Comparison of ENCODE assay signal across 20 cellular contexts in the genomic region with DNA sequence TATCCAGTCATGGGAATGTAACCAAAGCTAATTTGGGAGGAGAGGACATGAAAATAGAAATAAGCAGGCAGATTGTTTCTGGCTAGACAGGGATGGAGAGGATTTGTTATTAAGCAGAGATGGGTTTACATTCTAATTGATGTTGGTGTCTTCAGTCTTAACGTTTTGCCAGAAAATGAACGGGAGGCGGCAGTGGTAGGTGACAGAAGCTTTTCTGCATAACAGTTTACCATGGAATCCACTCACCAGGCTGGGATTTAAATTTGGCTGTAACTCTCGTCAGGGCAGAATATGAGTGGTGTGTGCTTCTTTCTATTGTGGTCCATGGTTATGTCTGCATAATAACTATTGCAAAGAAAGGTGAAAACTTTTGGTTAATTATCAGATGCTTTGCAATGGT. TPM values are rescaled to one million over a fixed set of nuclear protein-coding genes. Genes with fewer than 3 reads are reported as not detected.
DNase-seq lines count a peak whose midpoint lies in the region; FAIRE-seq and TF ChIP-seq lines count a peak whose summit lies in the region.
"Had no signal": no experiment of that assay in that cellular context is flagged by ENCODE, and none has a peak within 500 bp of the region (broad histone marks: within the 10 kb centered on the region; RNA-seq: fewer than 3 reads in every experiment).

No MANE protein-coding gene starts in this region.

- no peak overlapping the region for H4K5ac ChIP-seq in H1 (ENCODE audit: insufficient read length, low read depth, low read length)

- no peak overlapping the region for H3K27ac ChIP-seq in H1 (ENCODE audit: low read depth, low read length)

- no peak overlapping the region for H3K56ac ChIP-seq in H1 (replicated peaks; ENCODE audit: insufficient read length, low read depth, low read length)

- TF ChIP-seq EP300 in H1 (IDR thresholded peaks at IDR 0.05; ENCODE audit: borderline replicate concordance in 1 of 2, low read depth in 2 of 2, low read length in 2 of 2), result no peak

- no peak overlapping the region for H2BK5ac ChIP-seq in H1 (ENCODE audit: low read depth, low read length)

- no peak overlapping the region for H3K9ac ChIP-seq in H1 (replicated peaks in 1 of 4; ENCODE audit: extremely low read depth in 1 of 4, low read depth in 3 of 4, low read length in 3 of 4)

- H3K79me2 ChIP-seq in H1 (ENCODE audit: control insufficient read depth in 1 of 2, insufficient read depth in 2 of 2, low read length in 2 of 2), result no peaks in the 10 kb centered on the region

- POLR2A ChIA-PET in H1 (lab: Charles Lee; ENCODE audit: partially characterized antibody), result no interaction called here

- no peaks in the 10 kb centered on the region for H3K79me1 ChIP-seq in H1 (ENCODE audit: low read depth, low read length)

- DNase-seq in G401 (ENCODE audit: low spot score), result peak; percentile 76
- DNase-seq in NCI-H82 treated with DMSO at 0.1 percent for 48 hours (lab: John Stamatoyannopoulos, UW; ENCODE audit: unreplicated experiment), result peak; percentile 89
- DNase-seq in H1 (ENCODE audit: low read depth in 1 of 2, low spot score in 2 of 2), result no peak
- DNase-seq in mucosa of gallbladder (ENCODE audit: low spot score), result no peak
- no peak for DNase-seq in SHP77 (lab: John Stamatoyannopoulos, UW)
- no peak for DNase-seq in NCI-H1048 (lab: John Stamatoyannopoulos, UW)
- no peak for DNase-seq in iPS-NIHi11 (ENCODE audit: low spot score)
- DNase-seq: ACHN; BE2C; CD4-positive, CD25-positive, alpha-beta regulatory T cell; CD8-positive, alpha-beta memory T cell; COR-L47; DMS153; DMS79; GF-D8; GOT3; H9 had no signal

- no peak overlapping the region for H3K4me3 ChIP-seq in H1 (ENCODE audit: extremely low read depth in 1 of 4, insufficient read depth in 2 of 4, low read depth in 3 of 4, low read length in 4 of 4)

- H3K27me3 ChIP-seq in H1 (replicated peaks in 1 of 4; ENCODE audit: control insufficient read depth in 3 of 4, extremely low read depth in 1 of 4, insufficient read depth in 3 of 4, low read length in 3 of 4), result no peaks in the 10 kb centered on the region

- no peak overlapping the region for H2BK20ac ChIP-seq in H1 (ENCODE audit: low read length)

- FAIRE-seq in H1 (lab: Jason Lieb, UNC), result peak; percentile 13
- FAIRE-seq: A204.1, HepG2 had no signal

- no peaks in the 10 kb centered on the region for H3K9me3 ChIP-seq in H1 (ENCODE audit: insufficient read depth in 2 of 2, low read depth in 1 of 2, low read length in 1 of 2)
- H3K9me3 ChIP-seq: BE2C had no signal

- no peak overlapping the region for H3K4ac ChIP-seq in H1 (replicated peaks; ENCODE audit: insufficient read length, low read depth, low read length)

- no peaks in the 10 kb centered on the region for H4K20me1 ChIP-seq in H1 (replicated peaks in 1 of 2; ENCODE audit: control insufficient read depth in 1 of 2, insufficient read depth in 2 of 2, low read length in 2 of 2)

- 57% methylated on average over 4 of the region's 4 CpGs; no CpG with 5 or more reads in 1 of the 2 experiments for WGBS in H1 (ENCODE audit: extremely low coverage in 1 of 2, insufficient coverage in 1 of 2, insufficient read length in 1 of 2, insufficient replicate concordance in 2 of 2, low coverage in 1 of 2, low lambda C conversion rate in 2 of 2, missing lambda C conversion rate in 1 of 2), 2 experiments

- H4K8ac ChIP-seq in H1 (ENCODE audit: extremely low read depth, insufficient read depth, low read length), result no peak overlapping the region

- H2BK15ac ChIP-seq in H1 (ENCODE audit: low read length), result no peak overlapping the region

- H3K36me3 ChIP-seq in H1 (ENCODE audit: control insufficient read depth in 2 of 4, insufficient read depth in 4 of 4, low read length in 3 of 4), result no peaks in the 10 kb centered on the region
- H3K36me3 ChIP-seq: BE2C had no signal

- TF ChIP-seq RAD21 in H1 (IDR thresholded peaks at IDR 0.05 in 1 of 2, conservative IDR thresholded peaks at IDR 0.05 in 1 of 2; ENCODE audit: low read depth in 2 of 2, low read length in 2 of 2), result no peak

- no peak overlapping the region for H2AK5ac ChIP-seq in H1 (ENCODE audit: low read depth, low read length)

- no peak overlapping the region for H4K91ac ChIP-seq in H1 (replicated peaks; ENCODE audit: insufficient read length, low read length)

- no peak for TF ChIP-seq CTCF in H1 (IDR thresholded peaks at IDR 0.05; ENCODE audit: control extremely low read depth in 1 of 3, insufficient read depth in 1 of 3, low read depth in 1 of 3, low read length in 3 of 3)

- H2BK12ac ChIP-seq in H1 (ENCODE audit: low read depth, low read length), result no peak overlapping the region

- H3K14ac ChIP-seq in H1 (ENCODE audit: insufficient read length), result no peak overlapping the region

- no peaks in the 10 kb centered on the region for H3K23me2 ChIP-seq in H1 (ENCODE audit: low read depth, low read length)

- H2BK120ac ChIP-seq in H1 (replicated peaks; ENCODE audit: low read depth, low read length), result no peak overlapping the region

- H3K18ac ChIP-seq in H1 (ENCODE audit: extremely low read depth, low read length), result no peak overlapping the region

- in situ Hi-C loops in G401 (cut with HindIII; ENCODE audit: low sequenced_read_pairs), result no loop called here

- H3K4me2 ChIP-seq in H1 (ENCODE audit: insufficient read depth in 1 of 2, low read depth in 2 of 2, low read length in 2 of 2), result no peak overlapping the region

- CTCF ChIA-PET in H1 (lab: Charles Lee; ENCODE audit: partially characterized antibody), result interaction anchor here (0.7 to 2.8 kb wide), 7 partner anchors 9 to 281 kb away, joined by 3 to 14 read pairs (median 4); a partner anchor contains a TSS

- no peak for TF ChIP-seq POLR2A in H1 (IDR thresholded peaks at IDR 0.05; ENCODE audit: control extremely low read depth in 1 of 2, low read depth in 2 of 2, low read length in 2 of 2)

- peaks cover 0 to 24% (median 15%) of the 10 kb centered on the region in 4 experiments; a peak in 5 of 7 replicates for H3K4me1 ChIP-seq in H1 (replicated peaks in 1 of 4; ENCODE audit: control insufficient read depth in 3 of 4, insufficient read depth in 4 of 4, low read length in 3 of 4)
- H3K4me1 ChIP-seq: BE2C had no signal

- H3K23ac ChIP-seq in H1 (ENCODE audit: insufficient read length), result no peak overlapping the region

- H2AFZ ChIP-seq in H1 (ENCODE audit: low read length), result no peak overlapping the region

TF ChIP-seq in H1, 55 proteins besides CTCF, POLR2A, EP300 and RAD21:
- no peak for TF ChIP-seq YY1 (IDR thresholded peaks at IDR 0.05; ENCODE audit: low read depth, low read length)
- TF ChIP-seq MAFK (IDR thresholded peaks at IDR 0.05; ENCODE audit: low read depth, low read length), result no peak
- no peak for TF ChIP-seq JUND (IDR thresholded peaks at IDR 0.05; ENCODE audit: low read length)
- no peak for TF ChIP-seq BCL11A (IDR thresholded peaks at IDR 0.05; ENCODE audit: low read depth in 2 of 2, low read length in 2 of 2)
- no peak for TF ChIP-seq HDAC6 (IDR thresholded peaks at IDR 0.05; ENCODE audit: low read depth, low read length)
- TF ChIP-seq CEBPB (IDR thresholded peaks at IDR 0.05; ENCODE audit: low read depth, low read length), result no peak
- TF ChIP-seq FOSL1 (IDR thresholded peaks at IDR 0.05; ENCODE audit: insufficient read depth, low read depth, low read length), result no peak
- no peak for TF ChIP-seq NANOG (IDR thresholded peaks at IDR 0.05; ENCODE audit: insufficient read depth, low read depth, low read length, poor library complexity, severe bottlenecking)
- no peak for TF ChIP-seq ASH2L (IDR thresholded peaks at IDR 0.05; ENCODE audit: low read length)
- no peak for TF ChIP-seq RFX5 (IDR thresholded peaks at IDR 0.05; ENCODE audit: borderline replicate concordance, low read depth, low read length)
- TF ChIP-seq POLR2AphosphoS5 (IDR thresholded peaks at IDR 0.05; ENCODE audit: low read depth, low read length), result no peak
- TF ChIP-seq TCF12 (IDR thresholded peaks at IDR 0.05; ENCODE audit: low read depth, low read length), result no peak
- TF ChIP-seq, protein P1, sequence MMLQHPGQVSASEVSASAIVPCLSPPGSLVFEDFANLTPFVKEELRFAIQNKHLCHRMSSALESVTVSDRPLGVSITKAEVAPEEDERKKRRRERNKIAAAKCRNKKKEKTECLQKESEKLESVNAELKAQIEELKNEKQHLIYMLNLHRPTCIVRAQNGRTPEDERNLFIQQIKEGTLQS (IDR thresholded peaks at IDR 0.05; ENCODE audit: insufficient read depth, low read depth, low read length), result no peak
- TF ChIP-seq RBBP5 (IDR thresholded peaks at IDR 0.05; ENCODE audit: borderline replicate concordance, low read depth, low read length), result no peak
- no peak for TF ChIP-seq SP4 (IDR thresholded peaks at IDR 0.05; ENCODE audit: low read length)
- TF ChIP-seq SIN3A (conservative IDR thresholded peaks at IDR 0.05 in 1 of 2, IDR thresholded peaks at IDR 0.05 in 1 of 2; ENCODE audit: low read depth in 1 of 2, low read length in 2 of 2), result no peak
- no peak for TF ChIP-seq GABPA (IDR thresholded peaks at IDR 0.05; ENCODE audit: borderline replicate concordance, insufficient read depth, low read length)
- TF ChIP-seq EZH2 (IDR thresholded peaks at IDR 0.05; ENCODE audit: low read depth, low read length, severe bottlenecking), result no peak
- TF ChIP-seq, protein P2, sequence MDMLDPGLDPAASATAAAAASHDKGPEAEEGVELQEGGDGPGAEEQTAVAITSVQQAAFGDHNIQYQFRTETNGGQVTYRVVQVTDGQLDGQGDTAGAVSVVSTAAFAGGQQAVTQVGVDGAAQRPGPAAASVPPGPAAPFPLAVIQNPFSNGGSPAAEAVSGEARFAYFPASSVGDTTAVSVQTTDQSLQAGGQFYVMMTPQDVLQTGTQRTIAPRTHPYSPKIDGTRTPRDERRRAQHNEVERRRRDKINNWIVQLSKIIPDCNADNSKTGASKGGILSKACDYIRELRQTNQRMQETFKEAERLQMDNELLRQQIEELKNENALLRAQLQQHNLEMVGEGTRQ (IDR thresholded peaks at IDR 0.05; ENCODE audit: low read length), result no peak
TF ChIP-seq in H1: peak in this region for 0.

RNA-seq across cellular contexts. Expression of a gene that starts 50.2 kb away (rescaled TPM):
- total RNA-seq in G401 (2014; rRNA removed; shearing (Covaris generic)), result 105 and 128 TPM in 2 replicates
- total RNA-seq in H1 (2021; fragmentation: NEBNext Ultra II Directional; extraction: Animal tissue kit (Norgen Biotek cat#: 25700)), result 33.9 and 37.6 TPM in 2 replicates
- polyA plus RNA-seq in H1 (2011; rRNA removed), result 145 and 155 TPM in 2 replicates
- 128 TPM for polyA plus RNA-seq in H1 (2011; cell fraction: cytosol; rRNA removed)
- polyA plus RNA-seq in H1 (2011; cell fraction: nucleus; rRNA removed), result 155 TPM
- 87.4 to 98.7 TPM (median 90.9 TPM) in 4 replicates for polyA plus RNA-seq in H1 (2012, experiment 1 of 2)
- polyA plus RNA-seq in H1 (2012, experiment 2 of 2), result 20.6 TPM
- polyA plus RNA-seq in H1 (2013, experiment 1 of 2), result 14.9 TPM
- polyA plus RNA-seq in H1 (2013, experiment 2 of 2), result 12.8 TPM
- polyA minus RNA-seq in H1 (2011; rRNA and poly(A)+ RNA removed), result 345 and 397 TPM in 2 replicates
- polyA minus RNA-seq in H1 (2011; cell fraction: cytosol; rRNA and poly(A)+ RNA removed), result 105 TPM
- 216 TPM for polyA minus RNA-seq in H1 (2011; cell fraction: nucleus; rRNA and poly(A)+ RNA removed)
- not detected for total RNA-seq in mucosa of gallbladder
- total RNA-seq: CD4-positive, CD25-positive, alpha-beta regulatory T cell; CD8-positive, alpha-beta memory T cell; HepG2 had no signal
- polyA plus RNA-seq: CD4-positive, CD25-positive, alpha-beta regulatory T cell; CD8-positive, alpha-beta memory T cell; HepG2; IgD-negative memory B cell had no signal

Comparison
In these comparisons a context has a peak if more than half of its experiments do, and no peak if none do; other contexts are left out.
1. DNase-seq: peak in G401 (single experiment) and NCI-H82 treated with DMSO at 0.1 percent for 48 hours (single experiment); none in H1 (0 of 2), mucosa of gallbladder (single experiment), SHP77 (0 of 2), NCI-H1048 (single experiment) and iPS-NIHi11 (single experiment).
2. RNA of a gene that starts 50.2 kb away (total RNA-seq): 105 to 128 TPM in G401 and 33.9 to 37.6 TPM in H1; not detected in mucosa of gallbladder (single experiment); every median in the first group is over 10 times any median in the second.